Comparison of ENCODE assay signal across 23 cellular contexts in genomic region chr1:172177849-172178248, GRCh38.
"Had no signal": no experiment of that assay in that cellular context is flagged by ENCODE, and none has a peak within 500 bp of the region (broad histone marks: within the 10 kb centered on the region; RNA-seq: fewer than 3 reads in every experiment).

No MANE protein-coding gene starts in this region.

- DNase-seq: activated B cell treated with CpG ODN at 0.5 μM for 24 hours; activated CD4-positive, alpha-beta memory T cell treated with anti-CD3 and anti-CD28 coated beads, Interleukin-2, amount 10 ng/mL, durations not matched to agents 7 days and 5 days; activated CD4-positive, alpha-beta T cell treated with anti-CD3 and anti-CD28 coated beads for 4 hours; activated CD8-positive, alpha-beta memory T cell treated with anti-CD3 and anti-CD28 coated beads, Interleukin-2, amount 10 ng/mL, durations not matched to agents 7 days and 5 days; activated naive CD4-positive, alpha-beta T cell treated with Interleukin-2 at 50 U/mL for 16 hours; activated T-cell treated with anti-CD3 and anti-CD28 coated beads, Interleukin-2, amount 50 U/mL, for 1 hour; brain microvascular endothelial cell; colonic mucosa; gastrocnemius medialis; head of caudate nucleus; left ventricle myocardium superior; naive thymus-derived CD8-positive, alpha-beta T cell; stimulated activated CD4-positive, alpha-beta T cell treated with anti-CD3 and anti-CD28 coated beads, Interleukin-2, amount 100 ng/mL, for 24 hours; stimulated activated naive CD8-positive, alpha-beta T cell treated with anti-CD3 and anti-CD28 coated beads, Interleukin-15, amount 100 ng/mL, for 72 hours; T-helper 1 cell; T-helper 9 cell; transverse colon had no signal

- FAIRE-seq: endometrium had no signal

- ATAC-seq: activated CD8-positive, alpha-beta memory T cell treated with anti-CD3 and anti-CD28 coated beads, Interleukin-2, amount 10 ng/mL, durations not matched to agents 7 days and 5 days; activated T-helper 17 cell treated with anti-CD3 and anti-CD28 coated beads, Interleukin-2, amount 50 U/mL, for 72 hours; gastrocnemius medialis; left ventricle myocardium superior; naive thymus-derived CD8-positive, alpha-beta T cell; stimulated activated naive CD8-positive, alpha-beta T cell treated with anti-CD3 and anti-CD28 coated beads, Interleukin-15, amount 100 ng/mL, for 72 hours had no signal

- H3K36me3 ChIP-seq: brain microvascular endothelial cell, colonic mucosa, gastrocnemius medialis, suprapubic skin, transverse colon, vagina had no signal

- H3K27ac Mint-ChIP-seq: activated B cell treated with CpG ODN at 0.5 μM for 24 hours; activated CD4-positive, alpha-beta memory T cell treated with anti-CD3 and anti-CD28 coated beads, Interleukin-2, amount 10 ng/mL, durations not matched to agents 7 days and 5 days; activated CD8-positive, alpha-beta memory T cell treated with anti-CD3 and anti-CD28 coated beads, Interleukin-2, amount 10 ng/mL, durations not matched to agents 7 days and 5 days; activated T-helper 17 cell treated with anti-CD3 and anti-CD28 coated beads, Interleukin-2, amount 50 U/mL, for 72 hours; memory B cell had no signal

- H3K4me3 ChIP-seq: colonic mucosa, gastrocnemius medialis, suprapubic skin, transverse colon, vagina had no signal

- H3K27me3 Mint-ChIP-seq: activated B cell treated with CpG ODN at 0.5 μM for 24 hours; activated CD4-positive, alpha-beta memory T cell treated with anti-CD3 and anti-CD28 coated beads, Interleukin-2, amount 10 ng/mL, durations not matched to agents 7 days and 5 days; activated CD8-positive, alpha-beta memory T cell treated with anti-CD3 and anti-CD28 coated beads, Interleukin-2, amount 10 ng/mL, durations not matched to agents 7 days and 5 days; memory B cell; stimulated activated naive CD8-positive, alpha-beta T cell treated with anti-CD3 and anti-CD28 coated beads, Interleukin-15, amount 100 ng/mL, for 72 hours had no signal

- H3K9me3 Mint-ChIP-seq: activated B cell treated with CpG ODN at 0.5 μM for 24 hours; activated CD4-positive, alpha-beta memory T cell treated with anti-CD3 and anti-CD28 coated beads, Interleukin-2, amount 10 ng/mL, durations not matched to agents 7 days and 5 days; central memory CD8-positive, alpha-beta T cell; naive thymus-derived CD8-positive, alpha-beta T cell; stimulated activated naive CD8-positive, alpha-beta T cell treated with anti-CD3 and anti-CD28 coated beads, Interleukin-15, amount 100 ng/mL, for 72 hours had no signal

- H3K4me3 Mint-ChIP-seq: activated B cell treated with CpG ODN at 0.5 μM for 24 hours; activated CD4-positive, alpha-beta memory T cell treated with anti-CD3 and anti-CD28 coated beads, Interleukin-2, amount 10 ng/mL, durations not matched to agents 7 days and 5 days; activated CD8-positive, alpha-beta memory T cell treated with anti-CD3 and anti-CD28 coated beads, Interleukin-2, amount 10 ng/mL, durations not matched to agents 7 days and 5 days; activated T-helper 17 cell treated with anti-CD3 and anti-CD28 coated beads, Interleukin-2, amount 50 U/mL, for 72 hours; central memory CD8-positive, alpha-beta T cell; memory B cell; naive thymus-derived CD8-positive, alpha-beta T cell; stimulated activated naive CD8-positive, alpha-beta T cell treated with anti-CD3 and anti-CD28 coated beads, Interleukin-15, amount 100 ng/mL, for 72 hours had no signal

- H3K27ac ChIP-seq: brain microvascular endothelial cell, colonic mucosa, gastrocnemius medialis, suprapubic skin, transverse colon, vagina had no signal

- H3K27me3 ChIP-seq: brain microvascular endothelial cell, colonic mucosa, gastrocnemius medialis, suprapubic skin, transverse colon, vagina had no signal

- H3K9me3 ChIP-seq: colonic mucosa, gastrocnemius medialis, suprapubic skin, transverse colon, vagina had no signal

- H3K36me3 Mint-ChIP-seq: naive thymus-derived CD8-positive, alpha-beta T cell had no signal
